22 cellular contexts compared by ENCODE assay signal in genomic region chr11:122044086-122044485, GRCh38.
DNase-seq lines count a peak whose midpoint lies in the region; ATAC-seq and TF ChIP-seq lines count a peak whose summit lies in the region.
"Had no signal": no experiment of that assay in that cellular context is flagged by ENCODE, and none has a peak within 500 bp of the region (broad histone marks: within the 10 kb centered on the region; RNA-seq: fewer than 3 reads in every experiment).

No MANE protein-coding gene starts in this region.

- no peaks in the 10 kb centered on the region for H3K36me3 ChIP-seq in thoracic aorta
- no peaks in the 10 kb centered on the region for H3K36me3 ChIP-seq in spleen
- no peaks in the 10 kb centered on the region for H3K36me3 ChIP-seq in stomach
- H3K36me3 ChIP-seq: left ventricle myocardium inferior, tibial nerve had no signal

- TF ChIP-seq CTCF in HFFc6 (IDR thresholded peaks at IDR 0.05) (no peak), fibroblast of mammary gland (conservative IDR thresholded peaks at IDR 0.05; ENCODE audit: control insufficient read depth, insufficient read depth, low read depth, low read length) (no peak), thoracic aorta (IDR thresholded peaks at IDR 0.05) (no peak), spleen (IDR thresholded peaks at IDR 0.05 in 8 of 11, conservative IDR thresholded peaks at IDR 0.05 in 3 of 11) (no peak), stomach (IDR thresholded peaks at IDR 0.05) (no peak)

- WGBS in spleen, 5 donors = 63 to 70% (median 66%) methylated on average over 4 of the region's 4 CpGs
- 58 to 65% (median 63%) methylated on average over 4 of the region's 4 CpGs for WGBS in stomach, 5 donors

- no peak for TF ChIP-seq POLR2A in spleen (IDR thresholded peaks at IDR 0.05)
- TF ChIP-seq POLR2A in stomach (IDR thresholded peaks at IDR 0.05) = no peak

- no peak overlapping the region for H3K4me3 ChIP-seq in fibroblast of mammary gland (ENCODE audit: control insufficient read depth, low read depth, low read length)
- H3K4me3 ChIP-seq in thoracic aorta = no peak overlapping the region
- H3K4me3 ChIP-seq in spleen = no peak overlapping the region
- no peak overlapping the region for H3K4me3 ChIP-seq in stomach
- H3K4me3 ChIP-seq: left ventricle myocardium inferior, SK-N-MC, tibial nerve had no signal

- peaks cover 97% of the 10 kb centered on the region for H3K4me1 Mint-ChIP-seq in HFFc6 (ENCODE audit: low read depth)
- H3K4me1 Mint-ChIP-seq: activated naive CD4-positive, alpha-beta T cell treated with anti-CD3 and anti-CD28 coated beads, Interleukin-2, amount 10 ng/mL, durations not matched to agents 7 days and 5 days; activated T-helper 17 cell treated with anti-CD3 and anti-CD28 coated beads, Interleukin-2, amount 50 U/mL, for 72 hours had no signal

- H3K27ac Mint-ChIP-seq in HFFc6 = peak overlapping the region; percentile 94
- H3K27ac Mint-ChIP-seq: activated CD4-positive, alpha-beta memory T cell treated with anti-CD3 and anti-CD28 coated beads for 36 hours; activated naive CD4-positive, alpha-beta T cell treated with anti-CD3 and anti-CD28 coated beads, Interleukin-2, amount 10 ng/mL, durations not matched to agents 7 days and 5 days; activated T-helper 17 cell treated with anti-CD3 and anti-CD28 coated beads, Interleukin-2, amount 50 U/mL, for 72 hours; T-helper 1 cell treated with Interleukin-12 subunit alpha and Interleukin-12 subunit beta and Interleukin-4 antibody, amounts not matched to agents 30 μg/mL and 1 μg/mL, for 36 hours had no signal

- no peak for TF ChIP-seq EP300 in stomach (IDR thresholded peaks at IDR 0.05)

- peak overlapping the region; percentile 32; the same call in 1 of the 2 replicates for H3K4me3 Mint-ChIP-seq in HFFc6
- H3K4me3 Mint-ChIP-seq: activated CD4-positive, alpha-beta memory T cell treated with anti-CD3 and anti-CD28 coated beads for 36 hours; activated naive CD4-positive, alpha-beta T cell treated with anti-CD3 and anti-CD28 coated beads, Interleukin-2, amount 10 ng/mL, durations not matched to agents 7 days and 5 days; activated T-helper 17 cell treated with anti-CD3 and anti-CD28 coated beads, Interleukin-2, amount 50 U/mL, for 72 hours; T-helper 1 cell treated with Interleukin-12 subunit alpha and Interleukin-12 subunit beta and Interleukin-4 antibody, amounts not matched to agents 30 μg/mL and 1 μg/mL, for 36 hours had no signal

- H3K9me3 Mint-ChIP-seq in HFFc6 = peaks cover 9% of the 10 kb centered on the region
- H3K9me3 Mint-ChIP-seq: activated naive CD4-positive, alpha-beta T cell treated with anti-CD3 and anti-CD28 coated beads, Interleukin-2, amount 10 ng/mL, durations not matched to agents 7 days and 5 days; activated T-helper 17 cell treated with anti-CD3 and anti-CD28 coated beads, Interleukin-2, amount 50 U/mL, for 72 hours; T-helper 1 cell treated with Interleukin-12 subunit alpha and Interleukin-12 subunit beta and Interleukin-4 antibody, amounts not matched to agents 30 μg/mL and 1 μg/mL, for 36 hours had no signal

- ATAC-seq in SK-N-SH treated with all-trans-retinoic acid at 6 μM for 48 hours (peak; percentile 19; the same call in 1 of the 3 replicates), thoracic aorta (ENCODE audit: insufficient number of reproducible peaks, low FRiP score, low read depth) (no peak)
- ATAC-seq: activated CD4-positive, CD25-positive, alpha-beta regulatory T cell treated with anti-CD3 and anti-CD28 coated beads, Interleukin-2, amount 50 U/mL, for 24 hours; activated T-helper 17 cell treated with anti-CD3 and anti-CD28 coated beads, Interleukin-2, amount 50 U/mL, for 72 hours; HCT116 had no signal

- H3K36me3 Mint-ChIP-seq in HFFc6 (ENCODE audit: low read depth) = peaks cover 55% of the 10 kb centered on the region
- H3K36me3 Mint-ChIP-seq: activated CD4-positive, alpha-beta memory T cell treated with anti-CD3 and anti-CD28 coated beads for 36 hours; activated naive CD4-positive, alpha-beta T cell treated with anti-CD3 and anti-CD28 coated beads, Interleukin-2, amount 10 ng/mL, durations not matched to agents 7 days and 5 days had no signal

- peak overlapping the region; percentile 67 to 99 for H3K27ac ChIP-seq in thoracic aorta
- no peak overlapping the region for H3K27ac ChIP-seq in spleen
- no peak overlapping the region for H3K27ac ChIP-seq in stomach
- H3K27ac ChIP-seq: left ventricle myocardium inferior, SK-N-MC, tibial nerve had no signal

- H3K9me3 ChIP-seq in thoracic aorta (no peaks in the 10 kb centered on the region), spleen (no peaks in the 10 kb centered on the region), stomach (no peaks in the 10 kb centered on the region)
- H3K9me3 ChIP-seq: left ventricle myocardium inferior, tibial nerve had no signal

- H3K27me3 ChIP-seq in thoracic aorta (replicated peaks; ENCODE audit: insufficient read depth) (no peaks in the 10 kb centered on the region), spleen (replicated peaks in 1 of 7) (no peaks in the 10 kb centered on the region), stomach (no peaks in the 10 kb centered on the region)
- H3K27me3 ChIP-seq: tibial nerve had no signal

- intact Hi-C loops in spleen (cut with DNase I; ENCODE audit: low total_unique reads) (no loop called here), stomach (cut with DNase I; ENCODE audit: low total_unique reads) (no loop called here)

- no peaks in the 10 kb centered on the region; the same call in 1 of the 2 replicates for H3K27me3 Mint-ChIP-seq in HFFc6 (ENCODE audit: insufficient read depth)
- H3K27me3 Mint-ChIP-seq: activated naive CD4-positive, alpha-beta T cell treated with anti-CD3 and anti-CD28 coated beads, Interleukin-2, amount 10 ng/mL, durations not matched to agents 7 days and 5 days; activated T-helper 17 cell treated with anti-CD3 and anti-CD28 coated beads, Interleukin-2, amount 50 U/mL, for 72 hours had no signal

- H3K4me1 ChIP-seq in thoracic aorta (ENCODE audit: control insufficient read depth in 1 of 2, low read depth in 2 of 2) (peaks cover 16 to 38% of the 10 kb centered on the region in 2 donors), spleen (no peaks in the 10 kb centered on the region), stomach (no peaks in the 10 kb centered on the region)
- H3K4me1 ChIP-seq: tibial nerve had no signal

- DNase-seq in HFFc6 (no peak), fibroblast of mammary gland (ENCODE audit: low read depth) (peak; percentile 34), thoracic aorta (ENCODE audit: low spot score) (no peak), spleen (no peak), stomach (no peak)
- DNase-seq in activated CD4-positive, CD25-positive, alpha-beta regulatory T cell treated with anti-CD3 and anti-CD28 coated beads, Interleukin-2, amount 50 U/mL, for 72 hours = no peak
- DNase-seq: activated CD4-positive, alpha-beta memory T cell treated with anti-CD3 and anti-CD28 coated beads for 36 hours; activated CD8-positive, alpha-beta memory T cell treated with anti-CD3 and anti-CD28 coated beads, Interleukin-2, amount 50 U/mL, for 48 hours; activated naive CD4-positive, alpha-beta T cell treated with anti-CD3 and anti-CD28 coated beads, Interleukin-2, amount 10 ng/mL, durations not matched to agents 7 days and 5 days; C1 segment of cervical spinal cord; left ventricle myocardium inferior; NCI-H1694; NCI-H2171; stimulated activated CD4-positive, alpha-beta T cell treated with anti-CD3 and anti-CD28 coated beads, Interleukin-2, amount 100 ng/mL, for 24 hours; stimulated activated CD8-positive, alpha-beta memory T cell treated with anti-CD3 and anti-CD28 coated beads, Interleukin-4, amount 100 ng/mL, for 48 hours had no signal

TF ChIP-seq in SK-N-SH treated with all-trans-retinoic acid at 6 μM for 48 hours, 23 proteins besides CTCF, POLR2A, EP300 and RAD21 (continues in another document):
- TF ChIP-seq TOX (CRISPR knock-in tag; IDR thresholded peaks at IDR 0.05; ENCODE audit: borderline replicate concordance) = no peak
- no peak for TF ChIP-seq GLIS3 (CRISPR knock-in tag; IDR thresholded peaks at IDR 0.05)
- TF ChIP-seq ZNF8 (CRISPR knock-in tag; IDR thresholded peaks at IDR 0.05) = no peak
- TF ChIP-seq BACH2 (CRISPR knock-in tag; IDR thresholded peaks at IDR 0.05; ENCODE audit: borderline replicate concordance) = no peak
- TF ChIP-seq PPARA (CRISPR knock-in tag; IDR thresholded peaks at IDR 0.05; ENCODE audit: borderline replicate concordance) = no peak
- no peak for TF ChIP-seq RARB (CRISPR knock-in tag; IDR thresholded peaks at IDR 0.05)
- TF ChIP-seq TSHZ2 (CRISPR knock-in tag; IDR thresholded peaks at IDR 0.05) = no peak
- TF ChIP-seq OSR1 (CRISPR knock-in tag; IDR thresholded peaks at IDR 0.05) = no peak
- TF ChIP-seq TCF4 (CRISPR knock-in tag; IDR thresholded peaks at IDR 0.05; ENCODE audit: borderline replicate concordance) = no peak
- TF ChIP-seq SNAI2 (CRISPR knock-in tag; IDR thresholded peaks at IDR 0.05) = no peak

Comparison
In these comparisons a context has a peak if more than half of its experiments do, and no peak if none do; other contexts are left out.
1. H3K27ac ChIP-seq: peak in thoracic aorta (2 of 2); none in spleen (0 of 8) and stomach (0 of 5).